ENCODE assay signal across 7 cellular contexts in genomic region chr7:95199779-95200558, GRCh38.
DNase-seq lines count a peak whose midpoint lies in the region; ATAC-seq and TF ChIP-seq lines count a peak whose summit lies in the region.

No MANE protein-coding gene starts in this region.

- no peaks in the 10 kb centered on the region for H3K4me1 Mint-ChIP-seq in naive thymus-derived CD4-positive, alpha-beta T cell

- H3K4me1 ChIP-seq in osteoblast (ENCODE audit: insufficient read depth, low read length): no peaks in the 10 kb centered on the region
- no peaks in the 10 kb centered on the region for H3K4me1 ChIP-seq in naive thymus-derived CD4-positive, alpha-beta T cell (ENCODE audit: control insufficient read depth in 2 of 2, insufficient read depth in 2 of 2, low read length in 2 of 2)

- intact Hi-C loops in naive thymus-derived CD4-positive, alpha-beta T cell (cut with micrococcal nuclease): loop anchor here in 1 of 2 donors (5.0 kb wide), 1 partner anchor 753 kb away; no protein-coding TSS in a partner anchor

- no peak overlapping the region for H3K4me3 ChIP-seq in osteoblast (ENCODE audit: insufficient read depth, low read length)
- no peak overlapping the region for H3K4me3 ChIP-seq in naive thymus-derived CD4-positive, alpha-beta T cell (ENCODE audit: low read length)

- DNase-seq in M059J (ENCODE audit: low read depth) (peak; percentile 52), SHP77 (lab: John Stamatoyannopoulos, UW) (peak; percentile 35 to 57), fibroblast of the conjunctiva (ENCODE audit: low read depth) (peak; percentile 55), osteoblast (ENCODE audit: insufficient read length, low spot score, missing footprints) (peak; percentile 84)
- no peak for DNase-seq in naive thymus-derived CD4-positive, alpha-beta T cell
- DNase-seq in activated T-cell treated with anti-CD3 and anti-CD28 coated beads, Interleukin-2, amount 50 U/mL, for 1 hour: no peak

- H2AFZ ChIP-seq in osteoblast (ENCODE audit: low read length): no peak overlapping the region

- no peak for ATAC-seq in naive thymus-derived CD4-positive, alpha-beta T cell

- H3K9me3 Mint-ChIP-seq in naive thymus-derived CD4-positive, alpha-beta T cell: no peaks in the 10 kb centered on the region

- CTCF ChIA-PET in naive thymus-derived CD4-positive, alpha-beta T cell (lab: Charles Lee): no interaction called here

- no peak overlapping the region for H3K4me3 Mint-ChIP-seq in naive thymus-derived CD4-positive, alpha-beta T cell

- H3K27me3 ChIP-seq in osteoblast (ENCODE audit: insufficient read depth, low read length): peaks cover 17% of the 10 kb centered on the region
- no peaks in the 10 kb centered on the region for H3K27me3 ChIP-seq in naive thymus-derived CD4-positive, alpha-beta T cell (ENCODE audit: control insufficient read depth in 2 of 2, insufficient read depth in 2 of 2, low read length in 2 of 2)

- H3K4me2 ChIP-seq in osteoblast (ENCODE audit: insufficient read depth, low read length): no peak overlapping the region

- TF ChIP-seq CTCF in GM12872 (IDR thresholded peaks at IDR 0.05; ENCODE audit: insufficient read depth, low read depth, low read length) (peak; percentile 59), osteoblast (IDR thresholded peaks at IDR 0.05; ENCODE audit: extremely low read depth, low read depth, low read length) (peak; percentile 65)

- POLR2A ChIA-PET in naive thymus-derived CD4-positive, alpha-beta T cell (lab: Charles Lee): no interaction called here

- H3K27ac Mint-ChIP-seq in naive thymus-derived CD4-positive, alpha-beta T cell: no peak overlapping the region

- H3K9me3 ChIP-seq in osteoblast (ENCODE audit: low read depth, low read length): no peaks in the 10 kb centered on the region
- no peaks in the 10 kb centered on the region for H3K9me3 ChIP-seq in naive thymus-derived CD4-positive, alpha-beta T cell (ENCODE audit: control insufficient read depth in 2 of 3, low read length in 3 of 3)

- H3K36me3 Mint-ChIP-seq in naive thymus-derived CD4-positive, alpha-beta T cell: no peaks in the 10 kb centered on the region

- H3K27me3 Mint-ChIP-seq in naive thymus-derived CD4-positive, alpha-beta T cell: peaks cover 0 to 8% (median 3%) of the 10 kb centered on the region in 5 donors

- no peaks in the 10 kb centered on the region for H3K79me2 ChIP-seq in osteoblast (ENCODE audit: insufficient read depth, low read length)

- no peaks in the 10 kb centered on the region for H3K36me3 ChIP-seq in osteoblast (ENCODE audit: insufficient read depth, low read length)
- no peaks in the 10 kb centered on the region for H3K36me3 ChIP-seq in naive thymus-derived CD4-positive, alpha-beta T cell (ENCODE audit: control insufficient read depth in 2 of 3, insufficient read depth in 3 of 3, low read length in 3 of 3)

- H4K20me1 ChIP-seq in osteoblast (ENCODE audit: insufficient read depth, low read length): no peaks in the 10 kb centered on the region

- H3K27ac ChIP-seq in osteoblast (ENCODE audit: low read depth, low read length): no peak overlapping the region
- H3K27ac ChIP-seq in naive thymus-derived CD4-positive, alpha-beta T cell (ENCODE audit: low read depth, low read length): no peak overlapping the region

Comparison
In these comparisons a context has a peak if more than half of its experiments do, and no peak if none do; other contexts are left out.
1. DNase-seq: peak in M059J (single experiment), SHP77 (2 of 2), fibroblast of the conjunctiva (single experiment) and osteoblast (single experiment); none in naive thymus-derived CD4-positive, alpha-beta T cell (0 of 9) and activated T-cell treated with anti-CD3 and anti-CD28 coated beads, Interleukin-2, amount 50 U/mL, for 1 hour (single experiment).